In genomic region chr12:124581792-124582424, GRCh38 we compare ENCODE assay signal across 18 cellular contexts. TPM values are rescaled to one million over a fixed set of nuclear protein-coding genes. Genes with fewer than 3 reads are reported as not detected.
DNase-seq lines count a peak whose midpoint lies in the region; ATAC-seq and TF ChIP-seq lines count a peak whose summit lies in the region.
"Had no signal": no experiment of that assay in that cellular context is flagged by ENCODE, and none has a peak within 500 bp of the region (broad histone marks: within the 10 kb centered on the region; RNA-seq: fewer than 3 reads in every experiment).

No MANE protein-coding gene starts in this region.

- H2AFZ ChIP-seq in neural progenitor cell (replicated peaks), result peak overlapping the region; percentile 34

- H3K27ac ChIP-seq in HEK293 (ENCODE audit: extremely low read depth, low read depth, low read length) (no peak overlapping the region), RWPE2 (ENCODE audit: poor library complexity, severe bottlenecking) (peak overlapping the region; percentile 61), neural progenitor cell (no peak overlapping the region)

- no peak overlapping the region for H3K9ac ChIP-seq in neural progenitor cell

- no peak overlapping the region for H3K4me2 ChIP-seq in neural progenitor cell

- H3K4me1 ChIP-seq in HEK293 (ENCODE audit: control insufficient read depth, insufficient read depth, low read length) (no peaks in the 10 kb centered on the region), RWPE2 (ENCODE audit: insufficient read depth, poor library complexity, severe bottlenecking) (peaks cover 25% of the 10 kb centered on the region), neural progenitor cell (peaks cover 3% of the 10 kb centered on the region)
- H3K4me1 ChIP-seq: HAP-1 had no signal

- peaks cover 9% of the 10 kb centered on the region for H3K4me1 Mint-ChIP-seq in neural progenitor cell
- H3K4me1 Mint-ChIP-seq in natural killer cell treated with Interleukin-12 subunit alpha and Interleukin-12 subunit beta and Interleukin-15 and Interleukin-18, amount 100 ng/mL, for 72 hours (ENCODE audit: low read depth in 2 of 2), result no peaks in the 10 kb centered on the region
- H3K4me1 Mint-ChIP-seq: memory B cell, neural crest cell had no signal

- no peaks in the 10 kb centered on the region for H3K79me2 ChIP-seq in neural progenitor cell (ENCODE audit: low read depth)

- no peak overlapping the region for H3K4me3 Mint-ChIP-seq in neural progenitor cell
- no peak overlapping the region for H3K4me3 Mint-ChIP-seq in natural killer cell treated with Interleukin-12 subunit alpha and Interleukin-12 subunit beta and Interleukin-15 and Interleukin-18, amount 100 ng/mL, for 72 hours
- H3K4me3 Mint-ChIP-seq: memory B cell; neural crest cell; T-helper 1 cell treated with Interleukin-12 subunit alpha and Interleukin-12 subunit beta and Interleukin-4 antibody, amounts not matched to agents 30 μg/mL and 1 μg/mL, for 36 hours had no signal

- CTCF ChIA-PET in HEK293 (lab: Yijun Ruan, JAX), result no interaction called here

- peaks cover 8% of the 10 kb centered on the region for H3K9me3 Mint-ChIP-seq in neural progenitor cell
- H3K9me3 Mint-ChIP-seq in natural killer cell treated with Interleukin-12 subunit alpha and Interleukin-12 subunit beta and Interleukin-15 and Interleukin-18, amount 100 ng/mL, for 72 hours, result peaks cover 2% of the 10 kb centered on the region

- no peak overlapping the region for H3K27ac Mint-ChIP-seq in neural progenitor cell
- H3K27ac Mint-ChIP-seq in natural killer cell treated with Interleukin-12 subunit alpha and Interleukin-12 subunit beta and Interleukin-15 and Interleukin-18, amount 100 ng/mL, for 72 hours, result no peak overlapping the region
- H3K27ac Mint-ChIP-seq: memory B cell; T-helper 1 cell treated with Interleukin-12 subunit alpha and Interleukin-12 subunit beta and Interleukin-4 antibody, amounts not matched to agents 30 μg/mL and 1 μg/mL, for 36 hours had no signal

- DNase-seq in RWPE2 (ENCODE audit: low spot score) (no peak), left cardiac atrium (no peak), neural progenitor cell (ENCODE audit: low spot score) (no peak), COR-L47 (lab: John Stamatoyannopoulos, UW) (no peak)
- DNase-seq in natural killer cell treated with Interleukin-12 subunit alpha and Interleukin-12 subunit beta and Interleukin-15 and Interleukin-18, amount 100 ng/mL, for 72 hours (ENCODE audit: low spot score), result no peak
- DNase-seq: activated CD4-positive, CD25-positive, alpha-beta regulatory T cell; amniotic stem cell; foreskin fibroblast; NCI-H1930; NCI-H524 treated with DMSO at 0.1 percent for 48 hours; stimulated activated CD4-positive, alpha-beta T cell treated with anti-CD3 and anti-CD28 coated beads, Interleukin-2, amount 100 ng/mL, for 24 hours had no signal

- no peak for ATAC-seq in RWPE2 (ENCODE audit: low read depth)
- peak; percentile 79 to 86 for ATAC-seq in left cardiac atrium
- no peak for ATAC-seq in HG02571 (IDR thresholded peaks at IDR 0.05; ENCODE audit: unreplicated experiment)
- ATAC-seq in GM19452 (IDR thresholded peaks at IDR 0.05; ENCODE audit: unreplicated experiment), result no peak
- no peak for ATAC-seq in natural killer cell treated with Interleukin-12 subunit alpha and Interleukin-12 subunit beta and Interleukin-15 and Interleukin-18, amount 100 ng/mL, for 72 hours

- TF ChIP-seq CTCF in HEK293 (tag by site-specific recombination; IDR thresholded peaks at IDR 0.05), result no peak
- no peak for TF ChIP-seq CTCF in RWPE2 (IDR thresholded peaks at IDR 0.05; ENCODE audit: poor library complexity, severe bottlenecking)
- TF ChIP-seq CTCF in neural progenitor cell (IDR thresholded peaks at IDR 0.05), result no peak

- no peaks in the 10 kb centered on the region for H3F3A ChIP-seq in neural progenitor cell (ENCODE audit: low read depth)

- H3K27me3 ChIP-seq in RWPE2 (ENCODE audit: insufficient read depth, poor library complexity, severe bottlenecking) (no peaks in the 10 kb centered on the region), neural progenitor cell (no peaks in the 10 kb centered on the region)

- no peaks in the 10 kb centered on the region; the same call in 1 of the 2 replicates for H3K9me3 ChIP-seq in HEK293 (ENCODE audit: control insufficient read depth, insufficient read depth, low read depth, low read length)
- no peaks in the 10 kb centered on the region for H3K9me3 ChIP-seq in RWPE2 (ENCODE audit: severe bottlenecking)
- H3K9me3 ChIP-seq in neural progenitor cell (ENCODE audit: low read depth), result no peaks in the 10 kb centered on the region
- H3K9me3 ChIP-seq: HAP-1 had no signal

- H3K36me3 Mint-ChIP-seq in neural progenitor cell, result no peaks in the 10 kb centered on the region
- H3K36me3 Mint-ChIP-seq in natural killer cell treated with Interleukin-12 subunit alpha and Interleukin-12 subunit beta and Interleukin-15 and Interleukin-18, amount 100 ng/mL, for 72 hours, result no peaks in the 10 kb centered on the region

- no peaks in the 10 kb centered on the region for H4K20me1 ChIP-seq in neural progenitor cell (ENCODE audit: low read depth)

- H3K4me3 ChIP-seq in HEK293 (ENCODE audit: low read depth, low read length) (no peak overlapping the region), RWPE2 (ENCODE audit: severe bottlenecking) (no peak overlapping the region), neural progenitor cell (no peak overlapping the region)
- H3K4me3 ChIP-seq: HAP-1 had no signal

- intact Hi-C loops in left cardiac atrium (cut with DNase I), result no loop called here

- H3K36me3 ChIP-seq in HEK293 (ENCODE audit: control insufficient read depth in 2 of 2, insufficient read depth in 1 of 2, low read length in 2 of 2) (no peaks in the 10 kb centered on the region), RWPE2 (ENCODE audit: low read depth) (no peaks in the 10 kb centered on the region), neural progenitor cell (no peaks in the 10 kb centered on the region)
- H3K36me3 ChIP-seq: HAP-1 had no signal

- peaks cover 17% of the 10 kb centered on the region for H3K27me3 Mint-ChIP-seq in neural progenitor cell (ENCODE audit: insufficient read depth, low read depth)
- peaks cover 0 to 13% of the 10 kb centered on the region in 2 donors for H3K27me3 Mint-ChIP-seq in natural killer cell treated with Interleukin-12 subunit alpha and Interleukin-12 subunit beta and Interleukin-15 and Interleukin-18, amount 100 ng/mL, for 72 hours

- POLR2A ChIA-PET in HEK293 (lab: Yijun Ruan, JAX), result no interaction called here

TF ChIP-seq in HEK293, 187 proteins besides CTCF, POLR2A, EP300 and RAD21 (continues in another document):
- no peak for TF ChIP-seq ZNF518A (tag by site-specific recombination; conservative IDR thresholded peaks at IDR 0.05; ENCODE audit: low read depth)
- peak; percentile 89 for TF ChIP-seq ZNF366 (tag by site-specific recombination; conservative IDR thresholded peaks at IDR 0.05)
- no peak for TF ChIP-seq ZNF610 (tag by site-specific recombination; IDR thresholded peaks at IDR 0.05; ENCODE audit: borderline replicate concordance)
- TF ChIP-seq ZNF521 (tag by site-specific recombination; IDR thresholded peaks at IDR 0.05), result peak; percentile 39; the same call in 1 of the 2 replicates

RNA-seq across cellular contexts. Expression of gene NCOR2, which starts 14.5 kb away (rescaled TPM):
- 100 to 1,000 TPM; 117 to 154 TPM for total RNA-seq in left cardiac atrium
- 14.3 and 18.0 TPM in 2 replicates for total RNA-seq in neural progenitor cell (ENCODE audit: low replicate concordance)
- total RNA-seq in natural killer cell treated with Interleukin-12 subunit alpha and Interleukin-12 subunit beta and Interleukin-15 and Interleukin-18, amount 100 ng/mL, for 72 hours, result 100 to 1,000 TPM in 1 of 2 donors, 10 to 100 TPM in 1; 80.8 to 133 TPM

Comparison
In these comparisons a context has a peak if more than half of its experiments do, and no peak if none do; other contexts are left out.
1. ATAC-seq: peak in left cardiac atrium (2 of 2); none in RWPE2 (single experiment), HG02571 (single experiment), GM19452 (single experiment) and natural killer cell treated with Interleukin-12 subunit alpha and Interleukin-12 subunit beta and Interleukin-15 and Interleukin-18, amount 100 ng/mL, for 72 hours (0 of 2).